17 cellular contexts compared by ENCODE assay signal in the genomic region with DNA sequence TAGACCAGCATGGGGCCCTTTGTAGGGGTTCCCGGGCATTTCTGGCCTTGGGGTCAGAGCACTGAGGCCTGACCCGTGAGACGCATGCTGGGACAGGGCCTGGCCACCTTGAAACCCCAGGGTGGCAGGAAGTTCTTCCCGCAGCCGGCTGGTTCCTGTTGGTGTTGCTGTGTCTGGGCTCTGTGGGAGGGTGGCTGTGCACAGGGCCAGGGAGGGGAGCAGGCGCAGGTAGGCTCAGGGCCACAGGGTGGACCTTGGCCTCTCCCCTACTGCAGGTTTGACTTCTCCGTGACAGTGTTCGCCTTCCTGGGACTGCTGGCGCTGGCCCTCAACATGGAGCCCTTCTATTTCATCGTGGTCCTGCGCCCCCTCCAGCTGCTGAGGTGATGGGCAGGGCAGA. TPM values are rescaled to one million over a fixed set of nuclear protein-coding genes. Genes with fewer than 3 reads are reported as not detected.
DNase-seq lines count a peak whose midpoint lies in the region; ATAC-seq and TF ChIP-seq lines count a peak whose summit lies in the region.
"Had no signal": no experiment of that assay in that cellular context is flagged by ENCODE, and none has a peak within 500 bp of the region (broad histone marks: within the 10 kb centered on the region; RNA-seq: fewer than 3 reads in every experiment).

No MANE protein-coding gene starts in this region.

- peaks cover 0 to 2% (median 0%) of the 10 kb centered on the region in 3 donors for H3K27me3 Mint-ChIP-seq in CD14-positive monocyte (ENCODE audit: low read depth in 3 of 3)
- no peaks in the 10 kb centered on the region for H3K27me3 Mint-ChIP-seq in WTC11 (ENCODE audit: low read depth)
- H3K27me3 Mint-ChIP-seq: IgD-negative memory B cell had no signal

- no peaks in the 10 kb centered on the region for H4K20me1 ChIP-seq in DND-41 (ENCODE audit: insufficient read depth, low read length)

- peaks cover 66% of the 10 kb centered on the region for H3K36me3 ChIP-seq in DND-41 (ENCODE audit: insufficient read depth, low read length)

- H3K27me3 ChIP-seq in DND-41 (ENCODE audit: insufficient read depth, low read length, poor library complexity), result no peaks in the 10 kb centered on the region
- H3K27me3 ChIP-seq: BE2C had no signal

- ATAC-seq in DND-41 (ENCODE audit: insufficient read depth, low read depth) (no peak), WTC11 (no peak), sciatic nerve (peak; percentile 1)
- ATAC-seq: HCT116 had no signal

- H3K79me2 ChIP-seq in DND-41 (ENCODE audit: insufficient read depth, low read length), result no peaks in the 10 kb centered on the region

- H3K9me3 Mint-ChIP-seq in CD14-positive monocyte (no peaks in the 10 kb centered on the region), WTC11 (no peaks in the 10 kb centered on the region)
- H3K9me3 Mint-ChIP-seq: IgD-negative memory B cell had no signal

- H3K9ac ChIP-seq in DND-41 (ENCODE audit: low read depth, low read length), result no peak overlapping the region
- H3K9ac ChIP-seq: KMS-11 had no signal

- peak overlapping the region in 4 of 7 donors; percentile 4 to 52 (median 28) for H3K27ac Mint-ChIP-seq in CD14-positive monocyte
- H3K27ac Mint-ChIP-seq in WTC11, result peak overlapping the region; percentile 24; the same call in 1 of the 2 replicates
- H3K27ac Mint-ChIP-seq: IgD-negative memory B cell had no signal

- peak overlapping the region; percentile 13; the same call in 1 of the 2 replicates for H3K27ac ChIP-seq in DND-41 (ENCODE audit: low read length)
- H3K27ac ChIP-seq: KMS-11 had no signal

- H3K4me1 Mint-ChIP-seq in CD14-positive monocyte (no peaks in the 10 kb centered on the region), WTC11 (0 out of 2 replicates have a peak, but pooled peaks cover 4% of the 10 kb centered on the region)
- H3K4me1 Mint-ChIP-seq: IgD-negative memory B cell had no signal

- no peak for TF ChIP-seq CTCF in CD14-positive monocyte (IDR thresholded peaks at IDR 0.05)
- no peak for TF ChIP-seq CTCF in DND-41 (IDR thresholded peaks at IDR 0.05; ENCODE audit: borderline replicate concordance, extremely low read depth, low read length, poor library complexity, severe bottlenecking)
- no peak for TF ChIP-seq CTCF in WTC11 (IDR thresholded peaks at IDR 0.05)

- H3K4me1 ChIP-seq in DND-41 (ENCODE audit: insufficient read depth, low read length), result no peaks in the 10 kb centered on the region
- H3K4me1 ChIP-seq: BE2C had no signal

- intact Hi-C loops in CD14-positive monocyte (cut with micrococcal nuclease) (no loop called here), sciatic nerve (cut with DNase I) (loop anchor here (10.0 kb wide), 1 partner anchor 508 kb away; no protein-coding TSS in a partner anchor)

- H2AFZ ChIP-seq in DND-41 (ENCODE audit: low read depth, low read length), result no peak overlapping the region

- H3K4me2 ChIP-seq in DND-41 (ENCODE audit: insufficient read depth, low read length), result no peak overlapping the region
- H3K4me2 ChIP-seq: KMS-11 had no signal

- no peaks in the 10 kb centered on the region for H3K9me3 ChIP-seq in DND-41 (ENCODE audit: insufficient read depth, low read length, severe bottlenecking)
- H3K9me3 ChIP-seq: BE2C had no signal

- in situ Hi-C loops in ACHN (cut with HindIII; ENCODE audit: low pct_ligation_motif_present, low pct_unique_long_range_greater_than_20kb, low sequenced_read_pairs), result no loop called here

- H3K4me3 ChIP-seq in DND-41 (ENCODE audit: low read depth in 1 of 2, low read length in 2 of 2), result no peak overlapping the region

- no peak for DNase-seq in CD14-positive monocyte (ENCODE audit: low spot score)
- no peak for DNase-seq in DND-41
- no peak for DNase-seq in WTC11 (ENCODE audit: low spot score)
- DNase-seq in sciatic nerve (ENCODE audit: low spot score), result no peak
- DNase-seq in ACHN, result no peak
- DNase-seq in activated effector memory CD4-positive, alpha-beta T cell treated with anti-CD3 and anti-CD28 coated beads, Interleukin-2, amount 50 U/mL, for 16 hours, result no peak
- DNase-seq in globus pallidus (ENCODE audit: low spot score), result no peak
- DNase-seq: BE2C, DMS153, MM.1S, NCI-H2029, NCI-H446, NCI-H524 treated with DMSO at 0.1 percent for 48 hours, NCI-H774 had no signal

- POLR2A ChIA-PET in WTC11 (lab: Charles Lee), result no interaction called here

- H3K4me3 Mint-ChIP-seq in CD14-positive monocyte (no peak overlapping the region), WTC11 (no peak overlapping the region)

- CTCF ChIA-PET in WTC11 (lab: Charles Lee), result no interaction called here

- H3K36me3 Mint-ChIP-seq in CD14-positive monocyte (peaks cover 76 to 99% of the 10 kb centered on the region in 2 donors), WTC11 (peaks cover 5% of the 10 kb centered on the region; the same call in 1 of the 2 replicates)

TF ChIP-seq in WTC11, 78 proteins besides CTCF, POLR2A, EP300 and RAD21:
- TF ChIP-seq, protein P1, sequence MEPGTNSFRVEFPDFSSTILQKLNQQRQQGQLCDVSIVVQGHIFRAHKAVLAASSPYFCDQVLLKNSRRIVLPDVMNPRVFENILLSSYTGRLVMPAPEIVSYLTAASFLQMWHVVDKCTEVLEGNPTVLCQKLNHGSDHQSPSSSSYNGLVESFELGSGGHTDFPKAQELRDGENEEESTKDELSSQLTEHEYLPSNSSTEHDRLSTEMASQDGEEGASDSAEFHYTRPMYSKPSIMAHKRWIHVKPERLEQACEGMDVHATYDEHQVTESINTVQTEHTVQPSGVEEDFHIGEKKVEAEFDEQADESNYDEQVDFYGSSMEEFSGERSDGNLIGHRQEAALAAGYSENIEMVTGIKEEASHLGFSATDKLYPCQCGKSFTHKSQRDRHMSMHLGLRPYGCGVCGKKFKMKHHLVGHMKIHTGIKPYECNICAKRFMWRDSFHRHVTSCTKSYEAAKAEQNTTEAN (CRISPR knock-in tag; IDR thresholded peaks at IDR 0.05), result no peak
- TF ChIP-seq ATF1 (CRISPR knock-in tag; IDR thresholded peaks at IDR 0.05) (no peak), ZNF317 (CRISPR knock-in tag; IDR thresholded peaks at IDR 0.05; ENCODE audit: borderline replicate concordance, low read depth) (no peak), MXD4 (CRISPR knock-in tag; IDR thresholded peaks at IDR 0.05; ENCODE audit: borderline replicate concordance) (no peak), EMX1 (CRISPR knock-in tag; IDR thresholded peaks at IDR 0.05) (no peak), FOXJ3 (CRISPR knock-in tag; IDR thresholded peaks at IDR 0.05; ENCODE audit: borderline replicate concordance) (no peak), HMGA2 (CRISPR knock-in tag; IDR thresholded peaks at IDR 0.05) (no peak), ZNF121 (CRISPR knock-in tag; IDR thresholded peaks at IDR 0.05) (no peak)
- TF ChIP-seq, protein P2, sequence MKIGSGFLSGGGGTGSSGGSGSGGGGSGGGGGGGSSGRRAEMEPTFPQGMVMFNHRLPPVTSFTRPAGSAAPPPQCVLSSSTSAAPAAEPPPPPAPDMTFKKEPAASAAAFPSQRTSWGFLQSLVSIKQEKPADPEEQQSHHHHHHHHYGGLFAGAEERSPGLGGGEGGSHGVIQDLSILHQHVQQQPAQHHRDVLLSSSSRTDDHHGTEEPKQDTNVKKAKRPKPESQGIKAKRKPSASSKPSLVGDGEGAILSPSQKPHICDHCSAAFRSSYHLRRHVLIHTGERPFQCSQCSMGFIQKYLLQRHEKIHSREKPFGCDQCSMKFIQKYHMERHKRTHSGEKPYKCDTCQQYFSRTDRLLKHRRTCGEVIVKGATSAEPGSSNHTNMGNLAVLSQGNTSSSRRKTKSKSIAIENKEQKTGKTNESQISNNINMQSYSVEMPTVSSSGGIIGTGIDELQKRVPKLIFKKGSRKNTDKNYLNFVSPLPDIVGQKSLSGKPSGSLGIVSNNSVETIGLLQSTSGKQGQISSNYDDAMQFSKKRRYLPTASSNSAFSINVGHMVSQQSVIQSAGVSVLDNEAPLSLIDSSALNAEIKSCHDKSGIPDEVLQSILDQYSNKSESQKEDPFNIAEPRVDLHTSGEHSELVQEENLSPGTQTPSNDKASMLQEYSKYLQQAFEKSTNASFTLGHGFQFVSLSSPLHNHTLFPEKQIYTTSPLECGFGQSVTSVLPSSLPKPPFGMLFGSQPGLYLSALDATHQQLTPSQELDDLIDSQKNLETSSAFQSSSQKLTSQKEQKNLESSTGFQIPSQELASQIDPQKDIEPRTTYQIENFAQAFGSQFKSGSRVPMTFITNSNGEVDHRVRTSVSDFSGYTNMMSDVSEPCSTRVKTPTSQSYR (CRISPR knock-in tag; IDR thresholded peaks at IDR 0.05), result no peak
- TF ChIP-seq, protein P3, sequence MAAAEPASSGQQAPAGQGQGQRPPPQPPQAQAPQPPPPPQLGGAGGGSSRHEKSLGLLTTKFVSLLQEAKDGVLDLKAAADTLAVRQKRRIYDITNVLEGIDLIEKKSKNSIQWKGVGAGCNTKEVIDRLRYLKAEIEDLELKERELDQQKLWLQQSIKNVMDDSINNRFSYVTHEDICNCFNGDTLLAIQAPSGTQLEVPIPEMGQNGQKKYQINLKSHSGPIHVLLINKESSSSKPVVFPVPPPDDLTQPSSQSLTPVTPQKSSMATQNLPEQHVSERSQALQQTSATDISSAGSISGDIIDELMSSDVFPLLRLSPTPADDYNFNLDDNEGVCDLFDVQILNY (CRISPR knock-in tag; IDR thresholded peaks at IDR 0.05), result no peak
- TF ChIP-seq, protein P4, sequence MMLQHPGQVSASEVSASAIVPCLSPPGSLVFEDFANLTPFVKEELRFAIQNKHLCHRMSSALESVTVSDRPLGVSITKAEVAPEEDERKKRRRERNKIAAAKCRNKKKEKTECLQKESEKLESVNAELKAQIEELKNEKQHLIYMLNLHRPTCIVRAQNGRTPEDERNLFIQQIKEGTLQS (CRISPR knock-in tag; conservative IDR thresholded peaks at IDR 0.05), result no peak
- TF ChIP-seq, protein P5, sequence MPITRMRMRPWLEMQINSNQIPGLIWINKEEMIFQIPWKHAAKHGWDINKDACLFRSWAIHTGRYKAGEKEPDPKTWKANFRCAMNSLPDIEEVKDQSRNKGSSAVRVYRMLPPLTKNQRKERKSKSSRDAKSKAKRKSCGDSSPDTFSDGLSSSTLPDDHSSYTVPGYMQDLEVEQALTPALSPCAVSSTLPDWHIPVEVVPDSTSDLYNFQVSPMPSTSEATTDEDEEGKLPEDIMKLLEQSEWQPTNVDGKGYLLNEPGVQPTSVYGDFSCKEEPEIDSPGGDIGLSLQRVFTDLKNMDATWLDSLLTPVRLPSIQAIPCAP (CRISPR knock-in tag; IDR thresholded peaks at IDR 0.05), result no peak

RNA-seq across cellular contexts. Expression of a gene that starts 48.2 kb away (rescaled TPM):
- 10 to 100 TPM; 21.6 to 32.4 TPM for polyA plus RNA-seq in CD14-positive monocyte
- 12.2 to 13.9 TPM (median 13.8 TPM) in 3 replicates for total RNA-seq in WTC11 (2021)
- total RNA-seq in sciatic nerve, result 34.3 TPM
